Comparison of ENCODE assay signal across 13 cellular contexts in the genomic region with DNA sequence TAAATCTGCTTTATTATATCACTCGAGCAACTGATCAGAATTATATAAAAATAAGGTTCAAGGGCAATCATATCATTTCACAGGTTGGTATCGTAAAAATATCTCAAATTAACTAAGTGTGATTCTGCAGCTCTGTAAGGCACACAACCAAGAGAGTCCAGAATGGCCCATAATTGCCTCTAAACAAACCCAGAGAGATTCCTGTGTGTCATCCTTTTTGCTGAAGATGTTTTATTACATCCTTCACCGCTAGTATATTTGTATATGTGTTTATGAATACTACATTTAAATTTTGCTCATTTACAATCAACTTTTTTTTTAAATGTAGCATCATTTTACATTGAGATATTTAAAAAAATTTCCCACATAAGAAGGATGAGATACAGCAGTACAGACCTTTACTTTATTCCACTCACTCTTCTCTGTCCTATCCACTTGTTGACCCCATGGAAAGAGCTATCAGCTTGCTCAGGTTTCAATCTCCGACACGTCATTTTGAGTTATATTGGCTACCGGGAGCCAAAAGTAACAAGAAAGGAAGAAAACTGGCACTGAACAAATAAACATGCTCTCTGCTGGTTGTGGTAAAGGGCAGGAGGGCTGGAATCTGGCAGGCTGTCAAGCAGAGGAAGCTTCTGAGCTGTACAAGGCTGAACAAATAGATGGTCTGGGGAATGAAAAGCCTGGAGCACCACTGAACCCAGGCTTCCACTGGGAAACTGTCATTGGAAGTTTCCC. TPM values are rescaled to one million over a fixed set of nuclear protein-coding genes. Genes with fewer than 3 reads are reported as not detected.
DNase-seq lines count a peak whose midpoint lies in the region; TF ChIP-seq lines count a peak whose summit lies in the region.
"Had no signal": no experiment of that assay in that cellular context is flagged by ENCODE, and none has a peak within 500 bp of the region (broad histone marks: within the 10 kb centered on the region; RNA-seq: fewer than 3 reads in every experiment).

No MANE protein-coding gene starts in this region.

- no peak for TF ChIP-seq CTCF in MCF 10A (IDR thresholded peaks at IDR 0.05; ENCODE audit: unreplicated experiment)
- no peak for TF ChIP-seq CTCF in breast epithelium (IDR thresholded peaks at IDR 0.05)
- TF ChIP-seq CTCF in uterus (IDR thresholded peaks at IDR 0.05) = no peak

- no peak overlapping the region for H3K4me3 ChIP-seq in breast epithelium
- H3K4me3 ChIP-seq in adipocyte (ENCODE audit: low read length) = no peak overlapping the region
- no peak overlapping the region for H3K4me3 ChIP-seq in uterus

- H3K9me3 Mint-ChIP-seq in MCF 10A (ENCODE audit: unreplicated experiment) = no peaks in the 10 kb centered on the region
- H3K9me3 Mint-ChIP-seq: naive thymus-derived CD8-positive, alpha-beta T cell had no signal

- H3K27me3 ChIP-seq in breast epithelium = no peaks in the 10 kb centered on the region
- no peaks in the 10 kb centered on the region for H3K27me3 ChIP-seq in adipocyte (replicated peaks; ENCODE audit: control insufficient read depth, insufficient read depth, low read length)
- no peaks in the 10 kb centered on the region for H3K27me3 ChIP-seq in uterus

- intact Hi-C loops in MCF 10A (cut with micrococcal nuclease) (no loop called here), breast epithelium (cut with DNase I; ENCODE audit: low total_unique reads) (no loop called here), uterus (cut with DNase I; ENCODE audit: low total_unique reads) (no loop called here), posterior vena cava (cut with DNase I) (no loop called here)

- H3K36me3 ChIP-seq in breast epithelium (no peaks in the 10 kb centered on the region), adipocyte (ENCODE audit: control insufficient read depth, insufficient read depth, low read length, severe bottlenecking) (peaks cover 42% of the 10 kb centered on the region), uterus (no peaks in the 10 kb centered on the region)

- H3K4me1 ChIP-seq in breast epithelium = peaks cover 0 to 4% of the 10 kb centered on the region in 2 donors
- H3K4me1 ChIP-seq in adipocyte (ENCODE audit: control insufficient read depth, insufficient read depth, low read length) = peaks cover 13% of the 10 kb centered on the region
- peaks cover 0 to 3% of the 10 kb centered on the region in 2 donors for H3K4me1 ChIP-seq in uterus

- H3K4me1 Mint-ChIP-seq in MCF 10A (ENCODE audit: insufficient read depth, unreplicated experiment) = peaks cover 30% of the 10 kb centered on the region
- H3K4me1 Mint-ChIP-seq: naive thymus-derived CD8-positive, alpha-beta T cell had no signal

- no peak overlapping the region for H3K9ac ChIP-seq in adipocyte (ENCODE audit: low read length)

- H3K27ac ChIP-seq in breast epithelium = no peak overlapping the region
- H3K27ac ChIP-seq in uterus = no peak overlapping the region

- POLR2A ChIA-PET in MCF 10A (lab: Yijun Ruan, JAX) = no interaction called here

- no TSS peak for BruUV-seq in MCF 10A (replicated peaks; lab: Mats Ljungman, UMichigan)

- H3K27me3 Mint-ChIP-seq in MCF 10A (ENCODE audit: insufficient read depth, unreplicated experiment) = no peaks in the 10 kb centered on the region

- TF ChIP-seq POLR2A in breast epithelium (IDR thresholded peaks at IDR 0.05) (no peak), uterus (IDR thresholded peaks at IDR 0.05) (no peak)

- no peaks in the 10 kb centered on the region for H3K9me3 ChIP-seq in breast epithelium
- H3K9me3 ChIP-seq in adipocyte (ENCODE audit: control insufficient read depth, low read length) = no peaks in the 10 kb centered on the region
- H3K9me3 ChIP-seq in uterus = no peaks in the 10 kb centered on the region

- DNase-seq in MCF 10A (ENCODE audit: unreplicated experiment) (peak; percentile 95), breast epithelium (ENCODE audit: low spot score in 2 of 2) (no peak), adipocyte (ENCODE audit: low read depth) (peak; percentile 76), kidney glomerular epithelial cell (lab: John Stamatoyannopoulos, UW) (peak; percentile 46), uterus (peak; percentile 44 to 57), posterior vena cava (ENCODE audit: low spot score) (no peak), NCI-H526 treated with DMSO at 0.1 percent for 48 hours (lab: John Stamatoyannopoulos, UW) (no peak)
- no peak for DNase-seq in activated CD4-positive, alpha-beta T cell treated with anti-CD3 and anti-CD28 coated beads, Interleukin-2, amount 50 U/mL, for 4 hours
- DNase-seq: activated CD8-positive, alpha-beta memory T cell treated with anti-CD3 and anti-CD28 coated beads, Interleukin-2, amount 50 U/mL, for 48 hours; naive thymus-derived CD8-positive, alpha-beta T cell; NCI-H2107; T-helper 1 cell; trophoblast cell had no signal

- peaks cover 14% of the 10 kb centered on the region for H3K36me3 Mint-ChIP-seq in MCF 10A (ENCODE audit: insufficient read depth, unreplicated experiment)
- H3K36me3 Mint-ChIP-seq: naive thymus-derived CD8-positive, alpha-beta T cell had no signal

- H3K4me3 Mint-ChIP-seq in MCF 10A (ENCODE audit: unreplicated experiment) = no peak overlapping the region
- H3K4me3 Mint-ChIP-seq: naive thymus-derived CD8-positive, alpha-beta T cell had no signal

- H3K27ac Mint-ChIP-seq in MCF 10A (ENCODE audit: low read depth, unreplicated experiment) = no peak overlapping the region
- H3K27ac Mint-ChIP-seq: naive thymus-derived CD8-positive, alpha-beta T cell had no signal

- CTCF ChIA-PET in MCF 10A (lab: Yijun Ruan, JAX) = interaction anchor here (0.6 to 0.7 kb wide), 2 partner anchors 163 to 1322 kb away, joined by 3 to 4 read pairs; no protein-coding TSS in a partner anchor

RNA-seq across cellular contexts. Expression of gene PLA2R1, which starts 23.1 kb away (rescaled TPM):
- total RNA-seq in MCF 10A (2022) (7.5 and 8.4 TPM in 2 replicates), breast epithelium (10 to 100 TPM; 12.5 to 49.9 (median 27.9) TPM), uterus (10 to 100 TPM; 24.1 to 36.2 (median 24.9) TPM), posterior vena cava (10 to 100 TPM; 11.7 to 13.9 TPM)
- total RNA-seq: naive thymus-derived CD8-positive, alpha-beta T cell had no signal

Comparison
In these comparisons a context has a peak if more than half of its experiments do, and no peak if none do; other contexts are left out.
1. DNase-seq: peak in MCF 10A (single experiment), adipocyte (single experiment), kidney glomerular epithelial cell (single experiment) and uterus (2 of 2); none in breast epithelium (0 of 2), posterior vena cava (single experiment), activated CD4-positive, alpha-beta T cell treated with anti-CD3 and anti-CD28 coated beads, Interleukin-2, amount 50 U/mL, for 4 hours (0 of 2) and NCI-H526 treated with DMSO at 0.1 percent for 48 hours (single experiment).